Comparison of ENCODE assay signal across 25 cellular contexts in the genomic region with DNA sequence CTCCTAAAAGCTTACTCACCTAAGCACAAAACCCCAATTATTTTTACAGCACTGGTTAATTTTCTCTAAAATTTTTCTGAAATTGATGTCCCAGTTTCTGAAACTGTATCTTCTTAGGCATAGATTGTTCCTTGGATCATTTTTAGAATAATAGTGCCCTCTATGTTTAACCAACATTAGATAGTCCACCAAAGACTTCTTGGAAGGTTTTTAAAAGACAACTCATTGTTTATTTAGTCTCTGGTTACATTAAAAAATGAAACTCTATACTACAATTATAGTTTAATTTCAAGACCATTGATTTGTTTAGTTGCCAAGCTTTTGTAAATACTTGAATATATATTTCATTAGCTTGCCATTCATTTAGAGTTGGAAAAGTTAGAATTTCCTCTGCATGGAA.
DNase-seq lines count a peak whose midpoint lies in the region; TF ChIP-seq lines count a peak whose summit lies in the region.
"Had no signal": no experiment of that assay in that cellular context is flagged by ENCODE, and none has a peak within 500 bp of the region (broad histone marks: within the 10 kb centered on the region; RNA-seq: fewer than 3 reads in every experiment).

No MANE protein-coding gene starts in this region.

- H4K20me1 ChIP-seq in smooth muscle cell (ENCODE audit: low read depth): no peaks in the 10 kb centered on the region

- peak overlapping the region; percentile 73 for H3K4me2 ChIP-seq in smooth muscle cell

- peak overlapping the region; percentile 91 for H3K9ac ChIP-seq in smooth muscle cell (ENCODE audit: low read depth)

- H3K27ac ChIP-seq in mesodermal cell (ENCODE audit: low read depth, low read length, severe bottlenecking): peak overlapping the region; percentile 65
- H3K27ac ChIP-seq in smooth muscle cell (ENCODE audit: low read depth): peak overlapping the region; percentile 99
- H3K27ac ChIP-seq: 22Rv1, gastroesophageal sphincter, ovary had no signal

- no peaks in the 10 kb centered on the region for H3K79me2 ChIP-seq in smooth muscle cell (ENCODE audit: low read depth)

- H3K4me1 ChIP-seq in mesodermal cell (ENCODE audit: control insufficient read depth, insufficient read depth, low read length, poor library complexity, severe bottlenecking) (peaks cover 9% of the 10 kb centered on the region), smooth muscle cell (ENCODE audit: low read depth) (peaks cover 22% of the 10 kb centered on the region)

- no peak overlapping the region for H3K4me3 ChIP-seq in choroid plexus epithelial cell (ENCODE audit: low read depth, low read length)
- no peak overlapping the region for H3K4me3 ChIP-seq in mesodermal cell (ENCODE audit: extremely low read depth, insufficient read depth, low read length, poor library complexity, severe bottlenecking)
- H3K4me3 ChIP-seq in smooth muscle cell: no peak overlapping the region
- H3K4me3 ChIP-seq: gastroesophageal sphincter, ovary had no signal

- peaks cover 10% of the 10 kb centered on the region for H3F3A ChIP-seq in smooth muscle cell (ENCODE audit: low read depth)

- TF ChIP-seq CTCF in choroid plexus epithelial cell (conservative IDR thresholded peaks at IDR 0.05; ENCODE audit: low read depth, low read length) (no peak), smooth muscle cell (IDR thresholded peaks at IDR 0.05; ENCODE audit: borderline replicate concordance, insufficient read depth, poor library complexity, severe bottlenecking) (no peak)

- H2AFZ ChIP-seq in smooth muscle cell (ENCODE audit: low read depth): no peak overlapping the region

- H3K36me3 ChIP-seq in mesodermal cell (ENCODE audit: control insufficient read depth, insufficient read depth, low read length) (no peaks in the 10 kb centered on the region), smooth muscle cell (ENCODE audit: low read depth) (no peaks in the 10 kb centered on the region)
- H3K36me3 ChIP-seq: gastroesophageal sphincter, ovary had no signal

- peak; percentile 43 for DNase-seq in NCI-H1105 treated with DMSO at 0.1 percent for 48 hours (lab: John Stamatoyannopoulos, UW)
- no peak for DNase-seq in NCI-H1105 (lab: John Stamatoyannopoulos, UW)
- peak; percentile 2 for DNase-seq in choroid plexus epithelial cell (ENCODE audit: low read depth)
- DNase-seq in smooth muscle cell (lab: John Stamatoyannopoulos, UW; ENCODE audit: unreplicated experiment): no peak
- no peak for DNase-seq in dermis blood vessel endothelial cell
- DNase-seq in NCI-H526 (lab: John Stamatoyannopoulos, UW): no peak
- no peak for DNase-seq in inferior parietal cortex (ENCODE audit: extremely low spot score)
- DNase-seq: activated CD4-positive, alpha-beta T cell treated with anti-CD3 and anti-CD28 coated beads for 36 hours; activated gamma-delta T cell; activated naive CD8-positive, alpha-beta T cell treated with anti-CD3 and anti-CD28 coated beads, Interleukin-2, amount 10 ng/mL, durations not matched to agents 7 days and 5 days; CD4-positive, CD25-positive, alpha-beta regulatory T cell; DND-41; effector CD8-positive, alpha-beta T cell; erythroblast; H9; hippocampal formation; NCI-H1092; NCI-H1930; NCI-H446 treated with DMSO at 0.1 percent for 48 hours; ovary; retina; stimulated activated naive CD4-positive, alpha-beta T cell had no signal

- no peaks in the 10 kb centered on the region for H3K9me3 ChIP-seq in mesodermal cell (ENCODE audit: control insufficient read depth, low read length)
- H3K9me3 ChIP-seq in smooth muscle cell (replicated peaks; ENCODE audit: low read depth): no peaks in the 10 kb centered on the region
- H3K9me3 ChIP-seq: gastroesophageal sphincter, ovary had no signal

- H3K27me3 ChIP-seq in smooth muscle cell (ENCODE audit: low read depth): no peaks in the 10 kb centered on the region
- H3K27me3 ChIP-seq: gastroesophageal sphincter, ovary had no signal

Comparison
In these comparisons a context has a peak if more than half of its experiments do, and no peak if none do; other contexts are left out.
1. DNase-seq: peak in NCI-H1105 treated with DMSO at 0.1 percent for 48 hours (single experiment) and choroid plexus epithelial cell (single experiment); none in NCI-H1105 (single experiment), smooth muscle cell (single experiment), dermis blood vessel endothelial cell (single experiment), NCI-H526 (0 of 2) and inferior parietal cortex (single experiment).